ENCODE assay signal across 33 cellular contexts in genomic region chr1:23722652-23723051, GRCh38. TPM values are rescaled to one million over a fixed set of nuclear protein-coding genes. Genes with fewer than 3 reads are reported as not detected.
DNase-seq lines count a peak whose midpoint lies in the region; ATAC-seq and TF ChIP-seq lines count a peak whose summit lies in the region.
"Had no signal": no experiment of that assay in that cellular context is flagged by ENCODE, and none has a peak within 500 bp of the region (broad histone marks: within the 10 kb centered on the region; RNA-seq: fewer than 3 reads in every experiment).

No MANE protein-coding gene starts in this region.

- H3K27ac ChIP-seq in BLaER1 (no peak overlapping the region), stomach (no peak overlapping the region)
- H3K27ac ChIP-seq: neural progenitor cell, parathyroid adenoma, right atrium auricular region, SJCRH30, tibial artery had no signal

- H3K4me3 Mint-ChIP-seq in memory B cell = peak overlapping the region; percentile 75
- H3K4me3 Mint-ChIP-seq: activated CD4-positive, alpha-beta T cell treated with anti-CD3 and anti-CD28 coated beads, Interleukin-2, amount 10 ng/mL, durations not matched to agents 7 days and 5 days; activated T-cell treated with anti-CD3 and anti-CD28 coated beads, Interleukin-2, amount 50 U/mL, for 24 hours; CD4-positive, alpha-beta T cell; GM23338; immature natural killer cell; neural progenitor cell had no signal

- H3K4me3 ChIP-seq in BLaER1 = no peak overlapping the region
- no peak overlapping the region for H3K4me3 ChIP-seq in stomach
- H3K4me3 ChIP-seq: GM23338, lung, MG63, neural progenitor cell, right atrium auricular region, SJCRH30, smooth muscle cell, tibial artery had no signal

- H3K27me3 ChIP-seq in BLaER1 (no peaks in the 10 kb centered on the region), stomach (no peaks in the 10 kb centered on the region)
- H3K27me3 ChIP-seq: MG63, neural progenitor cell, right atrium auricular region, SJCRH30, tibial artery had no signal

- H3K36me3 ChIP-seq in BLaER1 (peaks cover 15% of the 10 kb centered on the region), stomach (no peaks in the 10 kb centered on the region)
- H3K36me3 ChIP-seq: neural progenitor cell, right atrium auricular region, SJCRH30, tibial artery had no signal

- WGBS in stomach, 5 donors = 48 to 69% (median 59%) methylated on average over 3 of the region's 3 CpGs

- intact Hi-C loops in stomach (cut with DNase I; ENCODE audit: low total_unique reads) = no loop called here

- no peaks in the 10 kb centered on the region for H3K27me3 Mint-ChIP-seq in memory B cell
- H3K27me3 Mint-ChIP-seq: activated CD4-positive, alpha-beta T cell treated with anti-CD3 and anti-CD28 coated beads, Interleukin-2, amount 10 ng/mL, durations not matched to agents 7 days and 5 days; activated T-cell treated with anti-CD3 and anti-CD28 coated beads, Interleukin-2, amount 50 U/mL, for 24 hours; CD4-positive, alpha-beta T cell had no signal

- ATAC-seq in memory B cell (ENCODE audit: low read depth) = peak; percentile 68
- no peak for ATAC-seq in HG03342 (IDR thresholded peaks at IDR 0.05; ENCODE audit: unreplicated experiment)
- ATAC-seq in HG03354 (IDR thresholded peaks at IDR 0.05; ENCODE audit: poor library complexity, severe bottlenecking, unreplicated experiment) = no peak
- no peak for ATAC-seq in HG03460 (IDR thresholded peaks at IDR 0.05; ENCODE audit: unreplicated experiment)
- ATAC-seq: GM23338, left cardiac atrium had no signal

- H4K20me1 ChIP-seq in BLaER1 = peaks cover 64% of the 10 kb centered on the region

- no peaks in the 10 kb centered on the region for H3K9me3 ChIP-seq in BLaER1
- H3K9me3 ChIP-seq in stomach = no peaks in the 10 kb centered on the region
- H3K9me3 ChIP-seq: MG63, right atrium auricular region, SJCRH30, tibial artery had no signal

- H3K4me1 Mint-ChIP-seq in memory B cell = peaks cover 40% of the 10 kb centered on the region
- H3K4me1 Mint-ChIP-seq: neural progenitor cell had no signal

- peak; percentile 14 for TF ChIP-seq POLR2A in GM15510 (IDR thresholded peaks at IDR 0.05; ENCODE audit: borderline replicate concordance, extremely low read depth, insufficient read length)
- TF ChIP-seq POLR2A in stomach (IDR thresholded peaks at IDR 0.05) = no peak

- H3K4me2 ChIP-seq in BLaER1 = peak overlapping the region; percentile 34; the same call in 1 of the 2 replicates
- H3K4me2 ChIP-seq: GM23338, neural progenitor cell, smooth muscle cell had no signal

- DNase-seq in NCI-H526 (lab: John Stamatoyannopoulos, UW) (peak; percentile 86 to 90), memory B cell (ENCODE audit: low spot score in 2 of 2) (peak in 1 of 2 donors; percentile 18), stomach (no peak)
- DNase-seq: activated CD4-positive, alpha-beta T cell treated with anti-CD3 and anti-CD28 coated beads, Interleukin-2, amount 10 ng/mL, durations not matched to agents 7 days and 5 days; activated gamma-delta T cell; activated T-cell treated with anti-CD3 and anti-CD28 coated beads, Interleukin-2, amount 50 U/mL, for 24 hours; caudate nucleus; CD4-positive, alpha-beta T cell; DND-41; erythroblast; immature natural killer cell; KBM-7; left cardiac atrium; MG63; NCI-H2081; NCI-H2227 treated with DMSO at 0.1 percent for 48 hours; SJCRH30; stimulated activated CD4-positive, alpha-beta T cell treated with anti-CD3 and anti-CD28 coated beads, Interleukin-2, amount 100 ng/mL, for 24 hours; stimulated activated CD8-positive, alpha-beta memory T cell treated with anti-CD3 and anti-CD28 coated beads, Interleukin-4, amount 100 ng/mL, for 48 hours; SW 1271; T-helper 9 cell; tibial artery had no signal

- TF ChIP-seq EP300 in stomach (IDR thresholded peaks at IDR 0.05) = no peak

- H3K9me3 Mint-ChIP-seq in memory B cell = no peaks in the 10 kb centered on the region
- H3K9me3 Mint-ChIP-seq: activated CD4-positive, alpha-beta T cell treated with anti-CD3 and anti-CD28 coated beads, Interleukin-2, amount 10 ng/mL, durations not matched to agents 7 days and 5 days; activated T-cell treated with anti-CD3 and anti-CD28 coated beads, Interleukin-2, amount 50 U/mL, for 24 hours; CD4-positive, alpha-beta T cell; GM23338; immature natural killer cell; neural progenitor cell had no signal

- H3K36me3 Mint-ChIP-seq in memory B cell = no peaks in the 10 kb centered on the region
- H3K36me3 Mint-ChIP-seq: immature natural killer cell, neural progenitor cell had no signal

- no peak for TF ChIP-seq CTCF in stomach (IDR thresholded peaks at IDR 0.05)

- H3K9ac ChIP-seq in BLaER1 = no peak overlapping the region
- H3K9ac ChIP-seq: neural progenitor cell, parathyroid adenoma had no signal

- H3K4me1 ChIP-seq in BLaER1 (peaks cover 25% of the 10 kb centered on the region), stomach (peaks cover 21 to 38% (median 32%) of the 10 kb centered on the region in 4 donors)
- H3K4me1 ChIP-seq: neural progenitor cell, parathyroid adenoma, SJCRH30 had no signal

- H3K27ac Mint-ChIP-seq in memory B cell = peak overlapping the region; percentile 57
- H3K27ac Mint-ChIP-seq: activated CD4-positive, alpha-beta T cell treated with anti-CD3 and anti-CD28 coated beads, Interleukin-2, amount 10 ng/mL, durations not matched to agents 7 days and 5 days; activated T-cell treated with anti-CD3 and anti-CD28 coated beads, Interleukin-2, amount 50 U/mL, for 24 hours; CD4-positive, alpha-beta T cell; GM23338; neural progenitor cell had no signal

RNA-seq across cellular contexts. Expression of gene ELOA, which starts 20.6 kb away (rescaled TPM):
- 10 to 100 TPM in 4 of 5 donors, 1 to 10 TPM in 1; 7.2 to 54.0 (median 32.5) TPM for total RNA-seq in stomach
- polyA plus RNA-seq in stomach = 10 to 100 TPM; 19.1 to 28.1 (median 22.6) TPM

RNA-seq across cellular contexts. Expression of gene RPL11, which starts 31.0 kb away (rescaled TPM):
- total RNA-seq in stomach = 1,000 to 10,000 TPM in 1 of 5 donors, 100 to 1,000 TPM in 4; 255 to 1,618 (median 778) TPM
- 1,000 to 10,000 TPM; 3,493 to 4,094 (median 3,871) TPM for polyA plus RNA-seq in stomach

RNA-seq across cellular contexts. Expression of gene PITHD1, which starts 55.6 kb away (rescaled TPM):
- 10 to 100 TPM; 18.1 to 62.0 (median 34.5) TPM for total RNA-seq in stomach
- polyA plus RNA-seq in stomach = 10 to 100 TPM; 35.2 to 52.1 (median 47.5) TPM
